1 cellular context compared by ENCODE assay signal in the genomic region with DNA sequence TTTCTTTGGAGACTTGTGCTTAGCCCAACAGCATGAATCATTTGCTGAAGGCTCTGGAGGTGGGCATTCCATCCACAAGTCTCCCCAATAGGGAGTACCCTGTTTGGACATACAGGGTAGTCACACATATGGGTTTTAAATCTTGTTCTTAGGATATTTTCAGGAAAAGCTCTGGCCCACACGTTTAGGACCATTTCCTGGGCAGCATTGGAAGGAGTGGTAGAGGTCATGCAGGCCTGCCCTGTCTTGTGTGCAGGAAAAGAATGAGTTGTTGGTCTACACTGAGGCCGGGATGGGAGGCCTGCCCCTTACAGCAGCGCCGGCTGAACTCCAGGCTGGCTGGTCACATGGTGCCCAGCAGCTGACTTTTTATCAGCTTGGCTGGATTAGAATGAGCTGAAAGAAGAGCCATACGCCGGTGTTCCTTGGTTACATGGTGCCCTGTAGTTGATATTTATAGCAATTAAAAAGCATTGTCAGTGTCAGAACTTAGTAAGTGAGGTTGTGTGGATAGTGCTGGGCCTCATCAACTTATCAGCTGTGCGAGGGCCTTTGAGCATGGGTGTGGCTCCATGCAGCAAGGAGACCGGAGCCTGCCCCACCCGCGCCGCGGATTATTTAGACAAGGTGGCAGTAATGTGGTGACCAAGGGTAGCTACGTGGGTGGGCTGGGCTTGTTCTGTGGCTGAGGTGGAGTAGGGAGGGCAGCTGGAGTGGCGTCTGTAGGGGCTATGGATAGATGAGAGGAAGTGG.
TF ChIP-seq lines count a peak whose summit lies in the region.

No MANE protein-coding gene starts in this region.

TF ChIP-seq in GM23338, 12 proteins besides CTCF, POLR2A, EP300 and RAD21 (continued from another document):
- TF ChIP-seq ZNF462 (CRISPR knock-in tag; IDR thresholded peaks at IDR 0.05) = no peak
- TF ChIP-seq EZH2 (IDR thresholded peaks at IDR 0.05; ENCODE audit: low read depth, unreplicated experiment) = no peak
- TF ChIP-seq STAT1 (IDR thresholded peaks at IDR 0.05; ENCODE audit: unreplicated experiment) = no peak
